ENCODE assay signal across 9 cellular contexts in the genomic region with DNA sequence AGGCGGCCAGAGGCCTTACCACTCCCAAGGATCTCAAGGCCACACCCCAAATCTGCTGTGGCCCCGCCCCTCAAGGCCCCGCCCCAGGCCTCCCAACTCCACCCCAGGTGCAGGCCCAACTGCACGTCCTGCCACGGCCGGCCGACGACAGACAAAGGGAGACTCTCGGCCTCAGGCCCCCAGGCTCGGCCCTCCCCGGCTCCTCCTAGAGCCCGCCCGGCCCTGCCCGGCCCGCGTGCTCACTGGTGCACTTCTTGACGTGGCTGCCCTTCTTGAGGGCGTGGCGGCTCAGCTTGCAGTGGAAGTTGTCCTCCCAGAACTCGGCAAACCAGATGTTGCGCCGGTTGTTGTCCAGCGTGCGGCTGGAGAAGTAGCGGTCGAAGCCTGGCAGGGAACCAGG.
DNase-seq lines count a peak whose midpoint lies in the region; ATAC-seq and TF ChIP-seq lines count a peak whose summit lies in the region.
"Had no signal": no experiment of that assay in that cellular context is flagged by ENCODE, and none has a peak within 500 bp of the region (broad histone marks: within the 10 kb centered on the region; RNA-seq: fewer than 3 reads in every experiment).

No MANE protein-coding gene starts in this region.

- H3K36me3 Mint-ChIP-seq in mesothelial cell of epicardium = no peaks in the 10 kb centered on the region

- ATAC-seq in HG02981 (IDR thresholded peaks at IDR 0.05; ENCODE audit: unreplicated experiment) = no peak

- H3K27me3 Mint-ChIP-seq in mesothelial cell of epicardium (ENCODE audit: low read depth) = peaks cover 11% of the 10 kb centered on the region

- H3K4me3 Mint-ChIP-seq in mesothelial cell of epicardium = no peak overlapping the region

- DNase-seq in EL (peak; percentile 57), NCI-H510A (lab: John Stamatoyannopoulos, UW) (peak; percentile 61), fibroblast of pulmonary artery (ENCODE audit: low read depth) (peak; percentile 59), posterior vena cava (ENCODE audit: low spot score) (peak; percentile 89), T-helper 1 cell (no peak), mesothelial cell of epicardium (ENCODE audit: low spot score in 2 of 2, unreplicated experiment in 2 of 2) (no peak)
- no peak for DNase-seq in activated effector memory CD4-positive, alpha-beta T cell treated with Interleukin-2 at 50 U/mL for 16 hours
- DNase-seq: GOT3 had no signal

- no peaks in the 10 kb centered on the region for H3K9me3 Mint-ChIP-seq in mesothelial cell of epicardium

- H3K4me3 ChIP-seq in fibroblast of pulmonary artery (replicated peaks; ENCODE audit: low read depth, low read length) = no peak overlapping the region

- TF ChIP-seq CTCF in fibroblast of pulmonary artery (IDR thresholded peaks at IDR 0.05; ENCODE audit: low read length, missing control alignments) (no peak), mesothelial cell of epicardium (IDR thresholded peaks at IDR 0.05; ENCODE audit: unreplicated experiment) (no peak)

- H3K27ac Mint-ChIP-seq in mesothelial cell of epicardium = no peak overlapping the region

- intact Hi-C loops in posterior vena cava (cut with DNase I) = no loop called here

- peaks cover 5% of the 10 kb centered on the region for H3K4me1 Mint-ChIP-seq in mesothelial cell of epicardium

Comparison
In these comparisons a context has a peak if more than half of its experiments do, and no peak if none do; other contexts are left out.
1. DNase-seq: peak in EL (single experiment), NCI-H510A (single experiment), fibroblast of pulmonary artery (single experiment) and posterior vena cava (single experiment); none in T-helper 1 cell (0 of 5), mesothelial cell of epicardium (0 of 2) and activated effector memory CD4-positive, alpha-beta T cell treated with Interleukin-2 at 50 U/mL for 16 hours (single experiment).